ENCODE assay signal across 11 cellular contexts in the genomic region with DNA sequence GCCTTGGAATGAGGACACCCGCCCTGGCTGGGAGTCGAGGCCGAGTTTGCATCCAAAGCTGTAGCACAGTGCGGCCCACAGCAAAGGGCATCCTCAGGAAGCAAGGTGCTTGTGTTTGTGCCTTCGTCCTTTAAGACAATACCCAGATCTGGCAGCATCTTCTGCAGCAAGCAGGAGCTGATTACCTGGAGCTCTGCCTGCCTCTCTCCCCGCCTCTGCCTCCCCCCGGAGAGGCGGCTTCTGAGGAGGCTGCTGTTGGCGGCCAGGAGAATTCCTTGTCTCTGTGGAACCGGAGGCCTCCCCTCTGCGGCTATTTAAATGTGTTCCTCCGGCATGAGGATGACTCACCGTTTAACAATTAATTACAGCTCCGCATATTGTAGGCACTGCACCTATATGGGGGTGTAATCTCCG.
A peak's percentile ranks its signal among the peaks of the same experiment; 100 is the strongest.
DNase-seq lines count a peak whose midpoint lies in the region; ATAC-seq and TF ChIP-seq lines count a peak whose summit lies in the region.
"Had no signal": no experiment of that assay in that cellular context is flagged by ENCODE, and none has a peak within 500 bp of the region (broad histone marks: within the 10 kb centered on the region; RNA-seq: fewer than 3 reads in every experiment).

No MANE protein-coding gene starts in this region.

- H3K4me2 ChIP-seq in GM23248 (ENCODE audit: unreplicated experiment), result peak overlapping the region; percentile 13
- H3K4me2 ChIP-seq: KMS-11 had no signal

- H3K9me3 ChIP-seq in GM23248 (ENCODE audit: low read depth), result no peaks in the 10 kb centered on the region
- no peaks in the 10 kb centered on the region for H3K9me3 ChIP-seq in esophagus squamous epithelium
- H3K9me3 ChIP-seq: gastrocnemius medialis had no signal

- TF ChIP-seq CTCF in glutamatergic neuron (IDR thresholded peaks at IDR 0.05; ENCODE audit: partially characterized antibody, unreplicated experiment) (no peak), omental fat pad (IDR thresholded peaks at IDR 0.05) (no peak), esophagus squamous epithelium (IDR thresholded peaks at IDR 0.05) (no peak)

- H3F3A ChIP-seq in GM23248 (ENCODE audit: insufficient read depth), result no peaks in the 10 kb centered on the region

- TF ChIP-seq POLR2A in esophagus squamous epithelium (IDR thresholded peaks at IDR 0.05), result no peak

- intact Hi-C loops in esophagus squamous epithelium (cut with DNase I), result no loop called here

- H3K9me2 ChIP-seq in GM23248 (ENCODE audit: insufficient read depth), result no peaks in the 10 kb centered on the region

- H4K20me1 ChIP-seq in GM23248 (ENCODE audit: insufficient read depth), result no peaks in the 10 kb centered on the region

- H3K9me3 Mint-ChIP-seq in glutamatergic neuron (ENCODE audit: unreplicated experiment), result peaks cover 6% of the 10 kb centered on the region

- H3K27ac Mint-ChIP-seq in glutamatergic neuron (ENCODE audit: unreplicated experiment), result no peak overlapping the region

- H3K4me1 Mint-ChIP-seq in glutamatergic neuron (ENCODE audit: low read depth, unreplicated experiment), result peaks cover 7% of the 10 kb centered on the region

- in situ Hi-C loops in GM23248 (cut with MboI), result no loop called here

- DNase-seq in GM23248, result peak; percentile 76
- DNase-seq in glutamatergic neuron, result no peak
- DNase-seq in omental fat pad (ENCODE audit: low spot score), result no peak
- DNase-seq in NCI-H345 (lab: John Stamatoyannopoulos, UW), result no peak
- no peak for DNase-seq in esophagus squamous epithelium (lab: John Stamatoyannopoulos, UW)
- DNase-seq: gastrocnemius medialis, GDM1 had no signal

- peaks cover 13% of the 10 kb centered on the region; the same call in 1 of the 2 replicates for H3K79me2 ChIP-seq in GM23248 (ENCODE audit: insufficient read depth)

- H2AFZ ChIP-seq in GM23248, result no peak overlapping the region

- peaks cover 13% of the 10 kb centered on the region for H3K4me1 ChIP-seq in GM23248 (ENCODE audit: insufficient read depth)
- H3K4me1 ChIP-seq in esophagus squamous epithelium, result peaks cover 0 to 14% (median 0%) of the 10 kb centered on the region in 3 donors
- H3K4me1 ChIP-seq: gastrocnemius medialis had no signal

- H3K27me3 ChIP-seq in GM23248 (replicated peaks; ENCODE audit: insufficient read depth) (no peaks in the 10 kb centered on the region), esophagus squamous epithelium (no peaks in the 10 kb centered on the region)

- WGBS in GM23248 (ENCODE audit: low coverage in 1 of 2, low lambda C conversion rate in 2 of 2, missing lambda C conversion rate in 2 of 2), 2 experiments, result 28 to 36% methylated on average over 15 of the region's 15 CpGs
- 17 to 25% methylated on average over 5 to 14 of the region's 15 CpGs for WGBS in esophagus squamous epithelium, 2 donors

- ATAC-seq in SK-N-SH treated with all-trans-retinoic acid at 6 μM for 48 hours, result peak; percentile 93
- ATAC-seq in omental fat pad (ENCODE audit: low FRiP score), result peak; percentile 56
- no peak for ATAC-seq in GM18519 (IDR thresholded peaks at IDR 0.05; ENCODE audit: low FRiP score, unreplicated experiment)
- ATAC-seq in HG03442 (IDR thresholded peaks at IDR 0.05; ENCODE audit: unreplicated experiment), result no peak
- ATAC-seq: gastrocnemius medialis had no signal

- H3K27me3 Mint-ChIP-seq in glutamatergic neuron (ENCODE audit: unreplicated experiment), result peaks cover 3% of the 10 kb centered on the region

- no peak overlapping the region for H3K4me3 ChIP-seq in GM23248
- H3K4me3 ChIP-seq in esophagus squamous epithelium, result no peak overlapping the region
- H3K4me3 ChIP-seq: gastrocnemius medialis had no signal

- H3K36me3 Mint-ChIP-seq in glutamatergic neuron (ENCODE audit: unreplicated experiment), result no peaks in the 10 kb centered on the region

- H3K27ac ChIP-seq in GM23248, result no peak overlapping the region; the same call in 1 of the 2 replicates
- peak overlapping the region in 2 of 4 donors; percentile 32 to 48 for H3K27ac ChIP-seq in esophagus squamous epithelium
- H3K27ac ChIP-seq: gastrocnemius medialis, KMS-11 had no signal

- no peak overlapping the region for H3K9ac ChIP-seq in GM23248
- H3K9ac ChIP-seq: KMS-11 had no signal

- H3K4me3 Mint-ChIP-seq in glutamatergic neuron (ENCODE audit: unreplicated experiment), result peak overlapping the region; percentile 34

- H3K36me3 ChIP-seq in GM23248 (ENCODE audit: low read depth) (no peaks in the 10 kb centered on the region), esophagus squamous epithelium (no peaks in the 10 kb centered on the region)
- H3K36me3 ChIP-seq: gastrocnemius medialis had no signal

TF ChIP-seq in SK-N-SH treated with all-trans-retinoic acid at 6 μM for 48 hours, 23 proteins besides CTCF, POLR2A, EP300 and RAD21:
- TF ChIP-seq, protein P1, sequence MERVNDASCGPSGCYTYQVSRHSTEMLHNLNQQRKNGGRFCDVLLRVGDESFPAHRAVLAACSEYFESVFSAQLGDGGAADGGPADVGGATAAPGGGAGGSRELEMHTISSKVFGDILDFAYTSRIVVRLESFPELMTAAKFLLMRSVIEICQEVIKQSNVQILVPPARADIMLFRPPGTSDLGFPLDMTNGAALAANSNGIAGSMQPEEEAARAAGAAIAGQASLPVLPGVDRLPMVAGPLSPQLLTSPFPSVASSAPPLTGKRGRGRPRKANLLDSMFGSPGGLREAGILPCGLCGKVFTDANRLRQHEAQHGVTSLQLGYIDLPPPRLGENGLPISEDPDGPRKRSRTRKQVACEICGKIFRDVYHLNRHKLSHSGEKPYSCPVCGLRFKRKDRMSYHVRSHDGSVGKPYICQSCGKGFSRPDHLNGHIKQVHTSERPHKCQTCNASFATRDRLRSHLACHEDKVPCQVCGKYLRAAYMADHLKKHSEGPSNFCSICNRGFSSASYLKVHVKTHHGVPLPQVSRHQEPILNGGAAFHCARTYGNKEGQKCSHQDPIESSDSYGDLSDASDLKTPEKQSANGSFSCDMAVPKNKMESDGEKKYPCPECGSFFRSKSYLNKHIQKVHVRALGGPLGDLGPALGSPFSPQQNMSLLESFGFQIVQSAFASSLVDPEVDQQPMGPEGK (CRISPR knock-in tag; IDR thresholded peaks at IDR 0.05; ENCODE audit: borderline replicate concordance), result no peak
- TF ChIP-seq ESRRG (CRISPR knock-in tag; IDR thresholded peaks at IDR 0.05), result no peak

Comparison
In these comparisons a context has a peak if more than half of its experiments do, and no peak if none do; other contexts are left out.
1. ATAC-seq: peak in SK-N-SH treated with all-trans-retinoic acid at 6 μM for 48 hours (single experiment) and omental fat pad (single experiment); none in GM18519 (single experiment) and HG03442 (single experiment).